In genomic region chr17:42553866-42554249, GRCh38 we compare ENCODE assay signal across 1 cellular context.
TF ChIP-seq lines count a peak whose summit lies in the region.

No MANE protein-coding gene starts in this region.

TF ChIP-seq in IMR-90, 13 proteins besides CTCF, POLR2A, EP300 and RAD21:
- TF ChIP-seq BHLHE40 (IDR thresholded peaks at IDR 0.05; ENCODE audit: low read depth, low read length) (no peak), CEBPB (IDR thresholded peaks at IDR 0.05; ENCODE audit: low read depth, low read length) (no peak), SMC3 (IDR thresholded peaks at IDR 0.05; ENCODE audit: low read depth, low read length) (no peak), CHD1 (IDR thresholded peaks at IDR 0.05; ENCODE audit: low read depth, low read length) (no peak)
